In genomic region chr6:25617997-25618396, GRCh38 we compare ENCODE assay signal across 28 cellular contexts. TPM values are rescaled to one million over a fixed set of nuclear protein-coding genes. Genes with fewer than 3 reads are reported as not detected.
DNase-seq lines count a peak whose midpoint lies in the region; ATAC-seq and TF ChIP-seq lines count a peak whose summit lies in the region.
"Had no signal": no experiment of that assay in that cellular context is flagged by ENCODE, and none has a peak within 500 bp of the region (broad histone marks: within the 10 kb centered on the region; RNA-seq: fewer than 3 reads in every experiment).

No MANE protein-coding gene starts in this region.

- no peaks in the 10 kb centered on the region for H3K4me1 Mint-ChIP-seq in nephron progenitor cell
- H3K4me1 Mint-ChIP-seq: activated T-helper 17 cell treated with anti-CD3 and anti-CD28 coated beads, Interleukin-2, amount 50 U/mL, for 72 hours had no signal

- no peak overlapping the region for H3K4me3 Mint-ChIP-seq in nephron progenitor cell
- H3K4me3 Mint-ChIP-seq: activated naive CD8-positive, alpha-beta T cell; activated T-helper 17 cell treated with anti-CD3 and anti-CD28 coated beads, Interleukin-2, amount 50 U/mL, for 72 hours; neural crest cell; T-helper 2 cell treated with Interferon-gamma antibody and Interleukin-4, amounts not matched to agents 5 μg/mL and 100 μg/mL, for 36 hours had no signal

- WGBS in esophagus squamous epithelium, 2 donors = 80 to 81% methylated on average over 2 of the region's 2 CpGs
- WGBS in heart left ventricle, 4 donors = 88 to 96% (median 89%) methylated on average over 2 of the region's 2 CpGs

- H3K27me3 Mint-ChIP-seq in nephron progenitor cell (ENCODE audit: low read depth, poor library complexity) = no peaks in the 10 kb centered on the region
- H3K27me3 Mint-ChIP-seq: activated naive CD8-positive, alpha-beta T cell; activated T-helper 17 cell treated with anti-CD3 and anti-CD28 coated beads, Interleukin-2, amount 50 U/mL, for 72 hours had no signal

- no peak for TF ChIP-seq CTCF in GM10248 (IDR thresholded peaks at IDR 0.05; ENCODE audit: control extremely low read depth, extremely low read depth, low read depth, missing control alignments)
- no peak for TF ChIP-seq CTCF in GM20000 (IDR thresholded peaks at IDR 0.05; ENCODE audit: extremely low read depth, missing control alignments)
- TF ChIP-seq CTCF in VCaP (conservative IDR thresholded peaks at IDR 0.05) = no peak
- no peak for TF ChIP-seq CTCF in esophagus squamous epithelium (IDR thresholded peaks at IDR 0.05)
- no peak for TF ChIP-seq CTCF in nephron progenitor cell (IDR thresholded peaks at IDR 0.05)
- TF ChIP-seq CTCF in uterus (IDR thresholded peaks at IDR 0.05) = no peak
- no peak for TF ChIP-seq CTCF in heart left ventricle (IDR thresholded peaks at IDR 0.05)

- H3K9me3 ChIP-seq in esophagus squamous epithelium (no peaks in the 10 kb centered on the region), uterus (no peaks in the 10 kb centered on the region), heart left ventricle (no peaks in the 10 kb centered on the region)
- H3K9me3 ChIP-seq: ascending aorta, BE2C, lower lobe of right lung, SK-N-SH had no signal

- H3K36me3 ChIP-seq in esophagus squamous epithelium = peaks cover 0 to 33% (median 0%) of the 10 kb centered on the region in 3 donors
- H3K36me3 ChIP-seq in uterus = no peaks in the 10 kb centered on the region
- H3K36me3 ChIP-seq in heart left ventricle = peaks cover 0 to 19% (median 0%) of the 10 kb centered on the region in 9 donors
- H3K36me3 ChIP-seq: BE2C, lower lobe of right lung, WERI-Rb-1 had no signal

- DNase-seq in GM10248 (ENCODE audit: extremely low spot score) (peak; percentile 42), GM20000 (ENCODE audit: low spot score) (peak; percentile 39), NAMALWA (ENCODE audit: low spot score) (peak; percentile 39), esophagus squamous epithelium (lab: John Stamatoyannopoulos, UW) (no peak), nephron progenitor cell (no peak), uterus (no peak), heart left ventricle (no peak)
- DNase-seq: BE2C; kidney; lower lobe of right lung; NCI-H1092 treated with DMSO at 0.1 percent for 48 hours; NCI-H2081 treated with DMSO at 0.1 percent for 48 hours; NCI-H446 treated with DMSO at 0.1 percent for 48 hours; right cardiac atrium; RPMI8226; SK-N-SH; stimulated activated CD4-positive, alpha-beta T cell treated with anti-CD3 and anti-CD28 coated beads, Interleukin-4, amount 100 ng/mL, for 24 hours; stimulated activated naive CD8-positive, alpha-beta T cell treated with anti-CD3 and anti-CD28 coated beads, Interleukin-15, Interleukin-2, amounts not matched to agents 100 U/mL and 50 U/mL, for 24 hours; WERI-Rb-1 had no signal

- H3K27me3 ChIP-seq in esophagus squamous epithelium (no peaks in the 10 kb centered on the region), uterus (no peaks in the 10 kb centered on the region), heart left ventricle (no peaks in the 10 kb centered on the region)
- H3K27me3 ChIP-seq: ascending aorta, BE2C had no signal

- CTCF ChIA-PET in GM10248 (lab: Yijun Ruan, JAX) = interaction anchor here (0.8 to 1.6 kb wide), 3 partner anchors 11 to 61 kb away, joined by 3 to 5 read pairs (median 4); no protein-coding TSS in a partner anchor

- H3K27ac Mint-ChIP-seq in nephron progenitor cell = no peak overlapping the region
- H3K27ac Mint-ChIP-seq: activated naive CD8-positive, alpha-beta T cell; activated T-helper 17 cell treated with anti-CD3 and anti-CD28 coated beads, Interleukin-2, amount 50 U/mL, for 72 hours; T-helper 2 cell treated with Interferon-gamma antibody and Interleukin-4, amounts not matched to agents 5 μg/mL and 100 μg/mL, for 36 hours had no signal

- H3K4me1 ChIP-seq in esophagus squamous epithelium = no peaks in the 10 kb centered on the region
- no peaks in the 10 kb centered on the region for H3K4me1 ChIP-seq in uterus
- no peaks in the 10 kb centered on the region for H3K4me1 ChIP-seq in heart left ventricle
- H3K4me1 ChIP-seq: ascending aorta, lower lobe of right lung, parathyroid adenoma had no signal

- H3K27ac ChIP-seq in VCaP = peak overlapping the region; percentile 57
- H3K27ac ChIP-seq in esophagus squamous epithelium = no peak overlapping the region
- H3K27ac ChIP-seq in uterus = no peak overlapping the region
- no peak overlapping the region for H3K27ac ChIP-seq in heart left ventricle
- H3K27ac ChIP-seq: ascending aorta, KMS-11, lower lobe of right lung, parathyroid adenoma, WERI-Rb-1 had no signal

- intact Hi-C loops in esophagus squamous epithelium (cut with DNase I) (no loop called here), uterus (cut with DNase I; ENCODE audit: low total_unique reads) (no loop called here), heart left ventricle (cut with DNase I) (no loop called here)

- ATAC-seq in heart left ventricle = no peak
- ATAC-seq: activated T-helper 17 cell treated with anti-CD3 and anti-CD28 coated beads, Interleukin-2, amount 50 U/mL, for 72 hours; lower lobe of right lung; right cardiac atrium; stimulated activated naive CD8-positive, alpha-beta T cell treated with anti-CD3 and anti-CD28 coated beads, Interleukin-15, Interleukin-2, amounts not matched to agents 100 U/mL and 50 U/mL, for 24 hours had no signal

- no peaks in the 10 kb centered on the region for H3K36me3 Mint-ChIP-seq in nephron progenitor cell (ENCODE audit: low read depth)

- H3K9me3 Mint-ChIP-seq in nephron progenitor cell = no peaks in the 10 kb centered on the region
- H3K9me3 Mint-ChIP-seq: activated T-helper 17 cell treated with anti-CD3 and anti-CD28 coated beads, Interleukin-2, amount 50 U/mL, for 72 hours; neural crest cell; T-helper 2 cell treated with Interferon-gamma antibody and Interleukin-4, amounts not matched to agents 5 μg/mL and 100 μg/mL, for 36 hours had no signal

- POLR2A ChIA-PET in GM10248 (lab: Yijun Ruan, JAX) = no interaction called here

- TF ChIP-seq POLR2A in esophagus squamous epithelium (IDR thresholded peaks at IDR 0.05) = no peak
- TF ChIP-seq POLR2A in uterus (IDR thresholded peaks at IDR 0.05) = no peak
- TF ChIP-seq POLR2A in heart left ventricle (IDR thresholded peaks at IDR 0.05) = no peak

- no peak overlapping the region for H3K4me3 ChIP-seq in esophagus squamous epithelium
- no peak overlapping the region for H3K4me3 ChIP-seq in uterus
- H3K4me3 ChIP-seq in heart left ventricle = no peak overlapping the region
- H3K4me3 ChIP-seq: ascending aorta, lower lobe of right lung had no signal

RNA-seq across cellular contexts. Expression of gene SCGN, which starts 34.0 kb away (rescaled TPM):
- not detected for total RNA-seq in esophagus squamous epithelium
- under 1 TPM in 1 of 4 donors, not detected in 3; 0.30 TPM for total RNA-seq in uterus
- 10 to 100 TPM in 1 of 9 donors, 1 to 10 TPM in 3, under 1 TPM in 2, not detected in 3; 0.27 to 12.0 (median 1.1) TPM for total RNA-seq in heart left ventricle
- 1 to 10 TPM; 1.2 to 1.6 TPM for polyA plus RNA-seq in heart left ventricle
- total RNA-seq: A673; activated T-helper 17 cell treated with anti-CD3 and anti-CD28 coated beads, Interleukin-2, amount 50 U/mL, for 72 hours; ascending aorta; lower lobe of right lung; neural crest cell had no signal
- polyA plus RNA-seq: SK-N-SH had no signal

Comparison
In these comparisons a context has a peak if more than half of its experiments do, and no peak if none do; other contexts are left out.
1. DNase-seq: peak in GM10248 (single experiment), GM20000 (single experiment) and NAMALWA (single experiment); none in esophagus squamous epithelium (single experiment), nephron progenitor cell (single experiment), uterus (0 of 2) and heart left ventricle (0 of 5).